Comparison of ENCODE assay signal across 8 cellular contexts in genomic region chr20:5205348-5206210, GRCh38.
DNase-seq lines count a peak whose midpoint lies in the region; ATAC-seq and TF ChIP-seq lines count a peak whose summit lies in the region.

No MANE protein-coding gene starts in this region.

- H3K4me3 Mint-ChIP-seq in activated CD4-positive, alpha-beta T cell treated with anti-CD3 and anti-CD28 coated beads, Interleukin-2, amount 10 ng/mL, durations not matched to agents 24 days and 14 days = no peak overlapping the region

- H3K4me1 Mint-ChIP-seq in activated CD4-positive, alpha-beta T cell treated with anti-CD3 and anti-CD28 coated beads, Interleukin-2, amount 10 ng/mL, durations not matched to agents 24 days and 14 days = peaks cover 5% of the 10 kb centered on the region

- H3K27ac Mint-ChIP-seq in activated CD4-positive, alpha-beta T cell treated with anti-CD3 and anti-CD28 coated beads, Interleukin-2, amount 10 ng/mL, durations not matched to agents 24 days and 14 days = no peak overlapping the region

- H3K4me1 ChIP-seq in BE2C = no peaks in the 10 kb centered on the region

- TF ChIP-seq POLR2A in lower leg skin (IDR thresholded peaks at IDR 0.05) = no peak

- H3K36me3 Mint-ChIP-seq in activated CD4-positive, alpha-beta T cell treated with anti-CD3 and anti-CD28 coated beads, Interleukin-2, amount 10 ng/mL, durations not matched to agents 24 days and 14 days (ENCODE audit: low read depth) = peaks cover 2% of the 10 kb centered on the region

- ATAC-seq in GM19043 (IDR thresholded peaks at IDR 0.05; ENCODE audit: low read depth, unreplicated experiment) = peak; percentile 100
- ATAC-seq in HG03378 (IDR thresholded peaks at IDR 0.05; ENCODE audit: unreplicated experiment) = peak; percentile 95

- TF ChIP-seq CTCF in BE2C (IDR thresholded peaks at IDR 0.05; ENCODE audit: low read depth, low read length) (peak; percentile 97), lower leg skin (IDR thresholded peaks at IDR 0.05) (peak in 1 of 3 donors; percentile 20)

- H3K4me3 ChIP-seq in BE2C (ENCODE audit: low read depth, low read length) (no peak overlapping the region), lower leg skin (ENCODE audit: low read depth, poor library complexity, severe bottlenecking) (no peak overlapping the region)

- no peaks in the 10 kb centered on the region for H3K27me3 Mint-ChIP-seq in activated CD4-positive, alpha-beta T cell treated with anti-CD3 and anti-CD28 coated beads, Interleukin-2, amount 10 ng/mL, durations not matched to agents 24 days and 14 days

- intact Hi-C loops in activated CD4-positive, alpha-beta T cell treated with anti-CD3 and anti-CD28 coated beads, Interleukin-2, amount 10 ng/mL, durations not matched to agents 24 days and 14 days (cut with micrococcal nuclease) = loop anchor here (1.0 kb wide), 2 partner anchors 18 to 243 kb away; no protein-coding TSS in a partner anchor
- intact Hi-C loops in lower leg skin (cut with DNase I; ENCODE audit: low total_unique reads) = loop anchor here (1.0 kb wide), 1 partner anchor 243 kb away; no protein-coding TSS in a partner anchor

- 32 to 33% methylated on average over 10 of the region's 10 CpGs for WGBS in lower leg skin, 2 donors

- H3K9me3 Mint-ChIP-seq in activated CD4-positive, alpha-beta T cell treated with anti-CD3 and anti-CD28 coated beads, Interleukin-2, amount 10 ng/mL, durations not matched to agents 24 days and 14 days = no peaks in the 10 kb centered on the region

- no peaks in the 10 kb centered on the region for H3K27me3 ChIP-seq in BE2C

- DNase-seq in BE2C (peak; percentile 80), NCI-H524 treated with DMSO at 0.1 percent for 48 hours (lab: John Stamatoyannopoulos, UW) (peak; percentile 53), dedifferentiated amniotic fluid mesenchymal stem cell (ENCODE audit: extremely low spot score) (peak; percentile 58), lower leg skin (ENCODE audit: low spot score in 2 of 2) (peak; percentile 57 to 85)
- DNase-seq in activated CD4-positive, alpha-beta T cell treated with anti-CD3 and anti-CD28 coated beads, Interleukin-2, amount 10 ng/mL, durations not matched to agents 24 days and 14 days = peak; percentile 91
- DNase-seq in stimulated activated CD4-positive, alpha-beta T cell treated with anti-CD3 and anti-CD28 coated beads, TNF-alpha, amount 100 ng/mL, for 48 hours (ENCODE audit: low read depth in 3 of 3) = peak; percentile 41 to 62 (median 46)

- H3K36me3 ChIP-seq in BE2C = no peaks in the 10 kb centered on the region

- no peaks in the 10 kb centered on the region for H3K9me3 ChIP-seq in BE2C
